10 cellular contexts compared by ENCODE assay signal in the genomic region with DNA sequence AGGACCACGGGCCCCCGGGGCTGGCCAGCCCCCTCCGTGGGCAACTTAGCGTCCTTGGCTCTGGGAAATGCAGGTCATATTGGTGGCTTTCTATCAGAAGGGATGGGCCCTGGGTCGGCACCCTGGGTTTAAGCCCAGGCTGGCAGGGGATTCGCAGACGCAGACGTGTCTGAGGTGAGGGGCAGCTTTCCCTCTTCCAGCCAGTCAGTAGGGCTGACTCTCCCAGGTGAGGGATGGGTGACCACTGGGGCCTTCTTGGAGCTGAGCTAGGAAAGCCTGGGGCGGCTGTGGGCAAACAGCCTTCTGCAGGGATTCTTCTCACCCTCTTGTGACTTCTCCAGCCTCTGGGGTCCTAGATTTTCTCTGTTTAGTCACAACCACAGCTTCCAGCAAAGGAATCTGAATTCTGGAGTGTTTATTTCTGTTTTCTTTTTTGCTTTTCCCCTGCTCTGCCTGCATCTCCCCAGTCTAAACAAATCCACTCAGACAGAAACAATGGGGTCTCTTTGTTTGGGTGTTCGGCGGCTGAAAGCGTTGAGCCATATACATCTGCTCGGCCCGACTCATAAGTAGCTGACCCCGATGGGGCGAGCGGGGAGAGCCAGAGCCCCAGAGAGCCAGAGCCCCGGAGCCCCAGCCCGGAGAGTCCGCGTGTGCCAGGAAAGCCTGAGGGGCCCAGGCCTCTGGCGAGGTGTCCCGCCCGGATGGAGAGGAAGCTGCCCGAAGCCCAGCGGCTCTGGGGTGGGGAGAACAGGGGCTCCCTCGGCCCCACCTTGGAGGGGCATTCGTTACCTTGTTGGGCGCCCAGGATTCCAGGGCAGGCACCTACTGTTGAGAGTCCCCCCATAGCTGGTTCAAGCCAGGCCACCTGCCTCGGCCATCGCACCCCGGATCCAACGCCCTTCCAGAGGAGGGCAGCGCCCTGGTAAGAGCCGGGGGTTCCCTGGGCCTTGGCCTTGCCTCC. TPM values are rescaled to one million over a fixed set of nuclear protein-coding genes. Genes with fewer than 3 reads are reported as not detected.
A peak's percentile ranks its signal among the peaks of the same experiment; 100 is the strongest.
DNase-seq lines count a peak whose midpoint lies in the region; ATAC-seq, FAIRE-seq and TF ChIP-seq lines count a peak whose summit lies in the region.
"Had no signal": no experiment of that assay in that cellular context is flagged by ENCODE, and none has a peak within 500 bp of the region (broad histone marks: within the 10 kb centered on the region; RNA-seq: fewer than 3 reads in every experiment).

No MANE protein-coding gene starts in this region.

- peak overlapping the region; percentile 90 for H3K27ac Mint-ChIP-seq in progenitor cell of endocrine pancreas

- H3K23me2 ChIP-seq in H1 (ENCODE audit: low read depth, low read length): peaks cover 8% of the 10 kb centered on the region; the same call in 1 of the 2 replicates

- H3K27me3 Mint-ChIP-seq in progenitor cell of endocrine pancreas: peaks cover 29% of the 10 kb centered on the region

- no peak overlapping the region for H2BK15ac ChIP-seq in H1 (ENCODE audit: low read length)

- peaks cover 20 to 29% of the 10 kb centered on the region in 2 experiments for H4K20me1 ChIP-seq in H1 (replicated peaks in 1 of 2; ENCODE audit: control insufficient read depth in 1 of 2, insufficient read depth in 2 of 2, low read length in 2 of 2)

- CTCF ChIA-PET in H1 (lab: Charles Lee; ENCODE audit: partially characterized antibody): interaction anchor here (0.7 to 1.7 kb wide), 3 partner anchors 11 to 1203 kb away, joined by 3 to 4 read pairs (median 3); no protein-coding TSS in a partner anchor

- no peak overlapping the region for H2BK5ac ChIP-seq in H1 (ENCODE audit: low read depth, low read length)

- no peak for TF ChIP-seq EP300 in H1 (IDR thresholded peaks at IDR 0.05; ENCODE audit: borderline replicate concordance in 1 of 2, low read depth in 2 of 2, low read length in 2 of 2)

- H3K9me3 Mint-ChIP-seq in progenitor cell of endocrine pancreas (ENCODE audit: low read depth): no peaks in the 10 kb centered on the region

- H2AFZ ChIP-seq in H1 (ENCODE audit: low read length): no peak overlapping the region

- ATAC-seq in GM19438 (IDR thresholded peaks at IDR 0.05; ENCODE audit: low read depth, unreplicated experiment) (peak; percentile 1), HG03460 (IDR thresholded peaks at IDR 0.05; ENCODE audit: unreplicated experiment) (peak; percentile 0), left cardiac atrium (no peak), GM21723 (IDR thresholded peaks at IDR 0.05; ENCODE audit: unreplicated experiment) (no peak)

- no peak overlapping the region for H3K4me3 ChIP-seq in H1 (ENCODE audit: extremely low read depth in 1 of 4, insufficient read depth in 2 of 4, low read depth in 3 of 4, low read length in 4 of 4)
- H3K4me3 ChIP-seq: SJSA1 had no signal

- DNase-seq in H1 (ENCODE audit: low read depth in 1 of 2, low spot score in 2 of 2): peak in 1 of 2 experiments; percentile 59
- DNase-seq in progenitor cell of endocrine pancreas (ENCODE audit: low spot score, unreplicated experiment): no peak
- no peak for DNase-seq in foreskin melanocyte
- DNase-seq in left cardiac atrium: no peak
- DNase-seq: NCI-H1694 treated with DMSO at 0.1 percent for 48 hours had no signal

- H2BK20ac ChIP-seq in H1 (ENCODE audit: low read length): no peak overlapping the region

- no peak for FAIRE-seq in H1 (lab: Jason Lieb, UNC)

- no peak overlapping the region for H4K8ac ChIP-seq in H1 (ENCODE audit: extremely low read depth, insufficient read depth, low read length)

- H3K18ac ChIP-seq in H1 (ENCODE audit: extremely low read depth, low read length): no peak overlapping the region; the same call in 1 of the 2 replicates

- TF ChIP-seq CTCF in H1 (IDR thresholded peaks at IDR 0.05; ENCODE audit: control extremely low read depth in 1 of 3, insufficient read depth in 1 of 3, low read depth in 1 of 3, low read length in 3 of 3) (no peak), progenitor cell of endocrine pancreas (IDR thresholded peaks at IDR 0.05; ENCODE audit: unreplicated experiment) (no peak)

- no peaks in the 10 kb centered on the region for H3K9me3 ChIP-seq in H1 (ENCODE audit: insufficient read depth in 2 of 2, low read depth in 1 of 2, low read length in 1 of 2)
- H3K9me3 ChIP-seq: SJSA1, thoracic aorta had no signal

- peaks cover 0 to 16% (median 0%) of the 10 kb centered on the region in 4 experiments; a peak in 1 of 8 replicates for H3K36me3 ChIP-seq in H1 (ENCODE audit: control insufficient read depth in 2 of 4, insufficient read depth in 4 of 4, low read length in 3 of 4)
- H3K36me3 ChIP-seq: SJSA1, thoracic aorta had no signal

- no peak overlapping the region for H4K5ac ChIP-seq in H1 (ENCODE audit: insufficient read length, low read depth, low read length)

- no peaks in the 10 kb centered on the region for H3K79me2 ChIP-seq in H1 (ENCODE audit: control insufficient read depth in 1 of 2, insufficient read depth in 2 of 2, low read length in 2 of 2)

- H3K79me1 ChIP-seq in H1 (ENCODE audit: low read depth, low read length): no peaks in the 10 kb centered on the region

- peaks cover 18% of the 10 kb centered on the region for H3K36me3 Mint-ChIP-seq in progenitor cell of endocrine pancreas (ENCODE audit: insufficient read depth)

- POLR2A ChIA-PET in H1 (lab: Charles Lee; ENCODE audit: partially characterized antibody): interaction anchor here (0.9 to 3.3 kb wide), 4 partner anchors 8 to 14 kb away, joined by 3 to 15 read pairs (median 3); no protein-coding TSS in a partner anchor

- peaks cover 94 to 98% (median 96%) of the 10 kb centered on the region in 4 experiments for H3K27me3 ChIP-seq in H1 (replicated peaks in 1 of 4; ENCODE audit: control insufficient read depth in 3 of 4, extremely low read depth in 1 of 4, insufficient read depth in 3 of 4, low read length in 3 of 4)

- H3K4me3 Mint-ChIP-seq in progenitor cell of endocrine pancreas (ENCODE audit: low read depth): peak overlapping the region; percentile 92

- TF ChIP-seq RAD21 in H1 (IDR thresholded peaks at IDR 0.05 in 1 of 2, conservative IDR thresholded peaks at IDR 0.05 in 1 of 2; ENCODE audit: low read depth in 2 of 2, low read length in 2 of 2): no peak

- H3K4ac ChIP-seq in H1 (replicated peaks; ENCODE audit: insufficient read length, low read depth, low read length): no peak overlapping the region

- no peak overlapping the region for H3K56ac ChIP-seq in H1 (replicated peaks; ENCODE audit: insufficient read length, low read depth, low read length)

- H2BK12ac ChIP-seq in H1 (ENCODE audit: low read depth, low read length): 0 out of 2 replicates have a peak overlapping the region, but pooled peaks have one; percentile 33

- no peak overlapping the region for H3K23ac ChIP-seq in H1 (ENCODE audit: insufficient read length)

- no peak overlapping the region for H3K4me2 ChIP-seq in H1 (ENCODE audit: insufficient read depth in 1 of 2, low read depth in 2 of 2, low read length in 2 of 2)

- no peak overlapping the region for H3K9ac ChIP-seq in H1 (replicated peaks in 1 of 4; ENCODE audit: extremely low read depth in 1 of 4, low read depth in 3 of 4, low read length in 3 of 4)

- peaks cover 3 to 34% (median 15%) of the 10 kb centered on the region in 4 experiments for H3K4me1 ChIP-seq in H1 (replicated peaks in 1 of 4; ENCODE audit: control insufficient read depth in 3 of 4, insufficient read depth in 4 of 4, low read length in 3 of 4)

- WGBS in H1 (ENCODE audit: extremely low coverage in 1 of 2, insufficient coverage in 1 of 2, insufficient read length in 1 of 2, insufficient replicate concordance in 2 of 2, low coverage in 1 of 2, low lambda C conversion rate in 2 of 2, missing lambda C conversion rate in 1 of 2), 2 experiments: 14% methylated on average over 27 of the region's 35 CpGs; no CpG with 5 or more reads in 1 of the 2 experiments

- intact Hi-C loops in left cardiac atrium (cut with DNase I): no loop called here

- no peak for TF ChIP-seq POLR2A in H1 (IDR thresholded peaks at IDR 0.05; ENCODE audit: control extremely low read depth in 1 of 2, low read depth in 2 of 2, low read length in 2 of 2)

- no peak overlapping the region for H4K91ac ChIP-seq in H1 (replicated peaks; ENCODE audit: insufficient read length, low read length)

- no peak overlapping the region for H2BK120ac ChIP-seq in H1 (replicated peaks; ENCODE audit: low read depth, low read length)

- no peak overlapping the region for H3K14ac ChIP-seq in H1 (ENCODE audit: insufficient read length)

- H3K4me1 Mint-ChIP-seq in progenitor cell of endocrine pancreas (ENCODE audit: low read depth): peaks cover 32% of the 10 kb centered on the region

- H2AK5ac ChIP-seq in H1 (ENCODE audit: low read depth, low read length): no peak overlapping the region

- no peak overlapping the region for H3K27ac ChIP-seq in H1 (ENCODE audit: low read depth, low read length)
- H3K27ac ChIP-seq: SJSA1, thoracic aorta had no signal

TF ChIP-seq in H1, 55 proteins besides CTCF, POLR2A, EP300 and RAD21 (continues in another document):
- TF ChIP-seq SUZ12 (IDR thresholded peaks at IDR 0.05; ENCODE audit: low read length): peak; percentile 91
- TF ChIP-seq EZH2 (IDR thresholded peaks at IDR 0.05; ENCODE audit: low read depth, low read length, severe bottlenecking): peak; percentile 96
- peak; percentile 91 for TF ChIP-seq RNF2 (IDR thresholded peaks at IDR 0.05; ENCODE audit: borderline replicate concordance, low read depth, low read length, missing control alignments, poor library complexity, severe bottlenecking)

RNA-seq across cellular contexts. Expression of gene MNX1, which starts 2.0 kb away (rescaled TPM):
- total RNA-seq in H1 (2021; fragmentation: NEBNext Ultra II Directional; extraction: Animal tissue kit (Norgen Biotek cat#: 25700)): 0.39 and 0.52 TPM in 2 replicates
- not detected in 2 replicates for polyA plus RNA-seq in H1 (2011; rRNA removed)
- polyA plus RNA-seq in H1 (2011; cell fraction: cytosol; rRNA removed): 0.04 TPM
- polyA plus RNA-seq in H1 (2011; cell fraction: nucleus; rRNA removed): 0.10 TPM
- 0.11 TPM in 1 of 4 replicates, not detected in the others for polyA plus RNA-seq in H1 (2012, experiment 1 of 2)
- polyA plus RNA-seq in H1 (2012, experiment 2 of 2): not detected
- 0.10 TPM for polyA plus RNA-seq in H1 (2013, experiment 1 of 2)
- 0.09 TPM for polyA plus RNA-seq in H1 (2013, experiment 2 of 2)
- polyA minus RNA-seq in H1 (2011; rRNA and poly(A)+ RNA removed): not detected in 2 replicates
- not detected for polyA minus RNA-seq in H1 (2011; cell fraction: cytosol; rRNA and poly(A)+ RNA removed)
- polyA minus RNA-seq in H1 (2011; cell fraction: nucleus; rRNA and poly(A)+ RNA removed): not detected
- total RNA-seq in progenitor cell of endocrine pancreas: 86.5 and 103 TPM in 2 replicates
- total RNA-seq in left cardiac atrium: not detected
- total RNA-seq: SJSA1, thoracic aorta had no signal

RNA-seq across cellular contexts. Expression of gene NOM1, which starts 59.0 kb away (rescaled TPM):
- 29.1 and 31.6 TPM in 2 replicates for total RNA-seq in H1 (2021; fragmentation: NEBNext Ultra II Directional; extraction: Animal tissue kit (Norgen Biotek cat#: 25700))
- polyA plus RNA-seq in H1 (2011; rRNA removed): 10.6 and 16.7 TPM in 2 replicates
- polyA plus RNA-seq in H1 (2011; cell fraction: cytosol; rRNA removed): 16.5 TPM
- 48.8 TPM for polyA plus RNA-seq in H1 (2011; cell fraction: nucleus; rRNA removed)
- 17.6 to 29.3 TPM (median 21.3 TPM) in 4 replicates for polyA plus RNA-seq in H1 (2012, experiment 1 of 2)
- 4.1 TPM for polyA plus RNA-seq in H1 (2012, experiment 2 of 2)
- 13.8 TPM for polyA plus RNA-seq in H1 (2013, experiment 1 of 2)
- 13.1 TPM for polyA plus RNA-seq in H1 (2013, experiment 2 of 2)
- 24.8 and 31.5 TPM in 2 replicates for polyA minus RNA-seq in H1 (2011; rRNA and poly(A)+ RNA removed)
- 18.3 TPM for polyA minus RNA-seq in H1 (2011; cell fraction: cytosol; rRNA and poly(A)+ RNA removed)
- 51.7 TPM for polyA minus RNA-seq in H1 (2011; cell fraction: nucleus; rRNA and poly(A)+ RNA removed)
- 33.6 and 34.4 TPM in 2 replicates for total RNA-seq in progenitor cell of endocrine pancreas
- 1 to 10 TPM; 8.9 to 9.4 TPM for total RNA-seq in left cardiac atrium

Comparison
In these comparisons a context has a peak if more than half of its experiments do, and no peak if none do; other contexts are left out.
1. ATAC-seq: peak in GM19438 (single experiment) and HG03460 (single experiment); none in left cardiac atrium (0 of 2) and GM21723 (single experiment).
2. RNA of gene MNX1, which starts 2.0 kb away (total RNA-seq): 86.5 to 103 TPM in progenitor cell of endocrine pancreas; 0.39 to 0.52 TPM in H1 and not detected in left cardiac atrium; every median in the first group is over 10 times any median in the second.